ENCODE assay signal across 11 cellular contexts in the genomic region with DNA sequence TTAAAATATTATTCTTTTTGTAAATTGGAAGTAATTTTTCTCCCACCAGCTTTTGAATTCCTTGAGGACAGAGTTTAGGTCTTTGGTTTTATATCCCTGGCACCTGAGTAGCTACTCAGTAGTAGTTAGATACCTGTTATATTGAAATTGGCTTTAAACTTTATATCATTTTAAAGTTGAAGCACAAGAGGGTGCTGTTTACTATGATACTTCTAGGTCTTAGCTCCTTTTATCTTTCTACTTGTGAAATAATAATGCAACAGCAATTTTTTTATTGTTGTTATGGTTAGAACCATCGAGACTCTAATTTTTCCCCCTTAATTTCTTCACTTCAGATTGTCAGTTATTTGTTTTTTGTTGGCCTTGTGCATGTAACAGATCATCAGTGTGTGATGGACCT. TPM values are rescaled to one million over a fixed set of nuclear protein-coding genes. Genes with fewer than 3 reads are reported as not detected.
A peak's percentile ranks its signal among the peaks of the same experiment; 100 is the strongest.
DNase-seq lines count a peak whose midpoint lies in the region; ATAC-seq, FAIRE-seq and TF ChIP-seq lines count a peak whose summit lies in the region.
"Had no signal": no experiment of that assay in that cellular context is flagged by ENCODE, and none has a peak within 500 bp of the region (broad histone marks: within the 10 kb centered on the region; RNA-seq: fewer than 3 reads in every experiment).

No MANE protein-coding gene starts in this region.

- H3K9ac ChIP-seq in HCT116 (ENCODE audit: low read length) = no peak overlapping the region

- DNase-seq in A549 (ENCODE audit: low read depth in 1 of 2, low spot score in 1 of 2) (peak in 1 of 2 experiments; percentile 24), HCT116 (ENCODE audit: low read depth, low spot score) (peak; percentile 27), SK-MEL-5 (ENCODE audit: low read depth, low spot score) (peak; percentile 47), foreskin melanocyte (peak; percentile 3), GM13976 (ENCODE audit: low spot score) (no peak), anterior cingulate cortex (lab: John Stamatoyannopoulos, UW) (no peak)
- DNase-seq: T-cell had no signal

- BruUV-seq in HCT116 (replicated peaks; lab: Mats Ljungman, UMichigan) = no TSS peak

- no peak for TF ChIP-seq EP300 in A549 (IDR thresholded peaks at IDR 0.05)

- H3K27ac ChIP-seq in A549 (no peak overlapping the region), HCT116 (ENCODE audit: low read depth, low read length) (no peak overlapping the region)

- peak; percentile 50 for TF ChIP-seq CTCF in A549 (IDR thresholded peaks at IDR 0.05)
- peak in 2 of 3 experiments; percentile 44 to 50; a peak in 3 of 6 replicates for TF ChIP-seq CTCF in HCT116 (IDR thresholded peaks at IDR 0.05 in 2 of 3, conservative IDR thresholded peaks at IDR 0.05 in 1 of 3; ENCODE audit: borderline replicate concordance in 1 of 3, insufficient read depth in 1 of 3, low read depth in 2 of 3, low read length in 2 of 3)
- no peak for TF ChIP-seq CTCF in GM13976 (IDR thresholded peaks at IDR 0.05; ENCODE audit: borderline replicate concordance, control extremely low read depth, extremely low read depth, insufficient read depth, missing control alignments)

- no peak for FAIRE-seq in A549 (lab: Jason Lieb, UNC)
- FAIRE-seq: GM19239 had no signal

- no peaks in the 10 kb centered on the region for H3K27me3 ChIP-seq in HCT116 (ENCODE audit: insufficient read depth, low read length)

- 28% methylated on average over 1 of the region's 1 CpG for WGBS in A549 (ENCODE audit: missing lambda C conversion rate)

- TF ChIP-seq RAD21 in A549 (conservative IDR thresholded peaks at IDR 0.05 in 1 of 2, IDR thresholded peaks at IDR 0.05 in 1 of 2) (peak; percentile 51 to 57), HCT116 (IDR thresholded peaks at IDR 0.05; ENCODE audit: low read depth) (peak; percentile 74)

- RAD21 ChIA-PET in HCT116 (lab: Charles Lee; ENCODE audit: low non-redundant PET in 1 of 2, low total read pairs in 2 of 2, uncharacterized antibody in 2 of 2, unreplicated experiment in 2 of 2) = interaction anchor here (0.5 to 1.5 kb wide), 4 partner anchors 144 to 181 kb away, joined by 3 to 5 read pairs (median 4); partner anchors contain the start of gene ARL14EPL (in 1 of the 2)

- CTCF ChIA-PET in A549 (lab: Yijun Ruan, JAX) (interaction anchor here (0.6 to 1.2 kb wide), 6 partner anchors 43 to 181 kb away, joined by 3 to 12 read pairs (median 4); partner anchors contain the start of gene ARL14EPL), HCT116 (lab: Charles Lee) (interaction anchor here (0.6 to 2.7 kb wide), 17 partner anchors 9 to 253 kb away, joined by 3 to 36 read pairs (median 5); no protein-coding TSS in a partner anchor)

- no peaks in the 10 kb centered on the region for H3K9me2 ChIP-seq in HCT116 (ENCODE audit: insufficient read depth)

- intact Hi-C loops in HCT116 (cut with micrococcal nuclease) = loop anchor here (1.0 kb wide), 1 partner anchor 180 kb away; no protein-coding TSS in a partner anchor

- H3K79me2 ChIP-seq in HCT116 (ENCODE audit: insufficient read depth, low read length) = peaks cover 100% of the 10 kb centered on the region

- POLR2A ChIA-PET in A549 (lab: Yijun Ruan, JAX) = no interaction called here
- POLR2A ChIA-PET in HCT116 (lab: Charles Lee) = no interaction called here

- in situ Hi-C loops in SK-MEL-5 (cut with HindIII; ENCODE audit: low pct_unique_long_range_greater_than_20kb, low sequenced_read_pairs) (no loop called here), GM13976 (cut with MboI; ENCODE audit: low sequenced_read_pairs, unreplicated experiment) (no loop called here)

- peak in 1 of 2 experiments; percentile 60; a peak in 2 of 6 replicates for ATAC-seq in A549
- 0 out of 2 replicates have a peak, but pooled peaks have one; percentile 45 for ATAC-seq in HCT116
- ATAC-seq in GM19395 (IDR thresholded peaks at IDR 0.05; ENCODE audit: unreplicated experiment) = no peak
- no peak for ATAC-seq in GM18519 (IDR thresholded peaks at IDR 0.05; ENCODE audit: low FRiP score, unreplicated experiment)
- ATAC-seq: natural killer cell treated with Interleukin-12 subunit alpha and Interleukin-12 subunit beta and Interleukin-15 and Interleukin-18, amount 100 ng/mL, for 72 hours; T-cell had no signal

- H4K20me1 ChIP-seq in HCT116 (ENCODE audit: insufficient read depth) = no peaks in the 10 kb centered on the region

- H3K4me1 ChIP-seq in A549 (no peaks in the 10 kb centered on the region), HCT116 (ENCODE audit: control insufficient read depth in 1 of 2, insufficient read depth in 2 of 2, low read length in 2 of 2) (peaks cover 8 to 47% of the 10 kb centered on the region in 2 experiments; a peak in 3 of 4 replicates)

- TF ChIP-seq POLR2A in A549 (IDR thresholded peaks at IDR 0.05; ENCODE audit: low read length) = no peak
- TF ChIP-seq POLR2A in HCT116 (IDR thresholded peaks at IDR 0.05; ENCODE audit: borderline replicate concordance, extremely low read depth, insufficient read depth, insufficient read length) = no peak

- no peak overlapping the region for H2AFZ ChIP-seq in HCT116 (ENCODE audit: low read depth, low read length, poor library complexity, severe bottlenecking)

- peaks cover 0 to 24% of the 10 kb centered on the region in 2 experiments; a peak in 3 of 4 replicates for H3K36me3 ChIP-seq in HCT116 (ENCODE audit: control insufficient read depth in 1 of 2, insufficient read depth in 2 of 2, low read length in 2 of 2)

- H3K4me2 ChIP-seq in A549 (no peak overlapping the region), HCT116 (ENCODE audit: low read length) (no peak overlapping the region)

- H3K9me3 ChIP-seq in A549 (no peaks in the 10 kb centered on the region), HCT116 (ENCODE audit: control insufficient read depth in 1 of 2, insufficient read depth in 1 of 2, low read depth in 1 of 2, low read length in 2 of 2) (no peaks in the 10 kb centered on the region)

- H3K4me3 ChIP-seq in A549 (no peak overlapping the region), HCT116 (replicated peaks in 1 of 2; ENCODE audit: low read depth in 1 of 2, low read length in 2 of 2) (no peak overlapping the region)

TF ChIP-seq in A549, 52 proteins besides CTCF, POLR2A, EP300 and RAD21:
- TF ChIP-seq SMC3 (IDR thresholded peaks at IDR 0.05) (peak; percentile 44), CEBPB (IDR thresholded peaks at IDR 0.05) (no peak)
TF ChIP-seq in A549: peak in this region for 1.

TF ChIP-seq in HCT116, 20 proteins besides CTCF, POLR2A, EP300 and RAD21:
- no peak for TF ChIP-seq EGR1 (IDR thresholded peaks at IDR 0.05; ENCODE audit: low read depth)
- TF ChIP-seq, protein P1, sequence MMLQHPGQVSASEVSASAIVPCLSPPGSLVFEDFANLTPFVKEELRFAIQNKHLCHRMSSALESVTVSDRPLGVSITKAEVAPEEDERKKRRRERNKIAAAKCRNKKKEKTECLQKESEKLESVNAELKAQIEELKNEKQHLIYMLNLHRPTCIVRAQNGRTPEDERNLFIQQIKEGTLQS (IDR thresholded peaks at IDR 0.05) = no peak
- TF ChIP-seq JUND (IDR thresholded peaks at IDR 0.05) = no peak
- no peak for TF ChIP-seq TCF7L2 (IDR thresholded peaks at IDR 0.05; ENCODE audit: borderline replicate concordance, extremely low read depth, insufficient read depth, insufficient read length)
- no peak for TF ChIP-seq ZFX (IDR thresholded peaks at IDR 0.05)
- TF ChIP-seq ZNF274 (IDR thresholded peaks at IDR 0.05; ENCODE audit: low read depth, low read length) = no peak
TF ChIP-seq in HCT116: peak in this region for 0.

RNA-seq across cellular contexts. Expression of gene AP3S1, which starts 46.3 kb away (rescaled TPM):
- polyA plus RNA-seq in A549 (2011; rRNA removed) (59.4 and 103 TPM in 2 replicates), A549 (2017; fragmentation: RNase III; extraction: RNeasy Plus Mini Kit Qiagen cat#74134 plus additional on column Dnase treatment) (75.7 to 82.3 TPM (median 75.7 TPM) in 3 replicates)
- polyA plus RNA-seq in A549 (2012; cell fraction: cytosol; rRNA removed) = 17.9 and 20.6 TPM in 2 replicates
- polyA plus RNA-seq in A549 (2012; cell fraction: nucleus; rRNA removed) = 4.4 and 6.7 TPM in 2 replicates
- 7.3 and 9.6 TPM in 2 replicates for polyA minus RNA-seq in A549 (2011; rRNA and poly(A)+ RNA removed)
- 432 TPM for total RNA-seq in HCT116 (2021; ENCODE audit: unreplicated experiment)
- polyA plus RNA-seq in HCT116 (2012) = 96.9 and 149 TPM in 2 replicates
- 80.1 and 96.5 TPM in 2 replicates for total RNA-seq in SK-MEL-5 (2014; rRNA removed; shearing (Covaris generic))
- 69.6 and 85.3 TPM in 2 replicates for polyA plus RNA-seq in SK-MEL-5 (2015; cell fraction: cytosol; rRNA removed)
- 20.9 and 70.4 TPM in 2 replicates for polyA plus RNA-seq in SK-MEL-5 (2015; cell fraction: nucleus; rRNA removed)

RNA-seq across cellular contexts. Expression of gene ATG12, which starts 46.7 kb away (rescaled TPM):
- polyA plus RNA-seq in A549 (2011; rRNA removed) (111 and 126 TPM in 2 replicates), A549 (2017; fragmentation: RNase III; extraction: RNeasy Plus Mini Kit Qiagen cat#74134 plus additional on column Dnase treatment) (43.3 to 49.1 TPM (median 48.9 TPM) in 3 replicates)
- 27.6 and 27.8 TPM in 2 replicates for polyA plus RNA-seq in A549 (2012; cell fraction: cytosol; rRNA removed)
- polyA plus RNA-seq in A549 (2012; cell fraction: nucleus; rRNA removed) = 7.7 and 13.8 TPM in 2 replicates
- polyA minus RNA-seq in A549 (2011; rRNA and poly(A)+ RNA removed) = 23.1 and 25.6 TPM in 2 replicates
- total RNA-seq in HCT116 (2021; ENCODE audit: unreplicated experiment) = 270 TPM
- 99.6 and 131 TPM in 2 replicates for polyA plus RNA-seq in HCT116 (2012)
- 52.0 and 65.1 TPM in 2 replicates for total RNA-seq in SK-MEL-5 (2014; rRNA removed; shearing (Covaris generic))
- 26.4 and 27.6 TPM in 2 replicates for polyA plus RNA-seq in SK-MEL-5 (2015; cell fraction: cytosol; rRNA removed)
- polyA plus RNA-seq in SK-MEL-5 (2015; cell fraction: nucleus; rRNA removed) = 99.3 and 136 TPM in 2 replicates

Comparison
In these comparisons a context has a peak if more than half of its experiments do, and no peak if none do; other contexts are left out.
1. DNase-seq: peak in HCT116 (single experiment), SK-MEL-5 (single experiment) and foreskin melanocyte (single experiment); none in GM13976 (single experiment) and anterior cingulate cortex (0 of 58).
2. Of the 6 proteins assayed by ChIP-seq in both A549 and HCT116: peak only in A549: none; only in HCT116: none; in both: CTCF and RAD21; in neither: 4.